Comparison of ENCODE assay signal across 12 cellular contexts in the genomic region with DNA sequence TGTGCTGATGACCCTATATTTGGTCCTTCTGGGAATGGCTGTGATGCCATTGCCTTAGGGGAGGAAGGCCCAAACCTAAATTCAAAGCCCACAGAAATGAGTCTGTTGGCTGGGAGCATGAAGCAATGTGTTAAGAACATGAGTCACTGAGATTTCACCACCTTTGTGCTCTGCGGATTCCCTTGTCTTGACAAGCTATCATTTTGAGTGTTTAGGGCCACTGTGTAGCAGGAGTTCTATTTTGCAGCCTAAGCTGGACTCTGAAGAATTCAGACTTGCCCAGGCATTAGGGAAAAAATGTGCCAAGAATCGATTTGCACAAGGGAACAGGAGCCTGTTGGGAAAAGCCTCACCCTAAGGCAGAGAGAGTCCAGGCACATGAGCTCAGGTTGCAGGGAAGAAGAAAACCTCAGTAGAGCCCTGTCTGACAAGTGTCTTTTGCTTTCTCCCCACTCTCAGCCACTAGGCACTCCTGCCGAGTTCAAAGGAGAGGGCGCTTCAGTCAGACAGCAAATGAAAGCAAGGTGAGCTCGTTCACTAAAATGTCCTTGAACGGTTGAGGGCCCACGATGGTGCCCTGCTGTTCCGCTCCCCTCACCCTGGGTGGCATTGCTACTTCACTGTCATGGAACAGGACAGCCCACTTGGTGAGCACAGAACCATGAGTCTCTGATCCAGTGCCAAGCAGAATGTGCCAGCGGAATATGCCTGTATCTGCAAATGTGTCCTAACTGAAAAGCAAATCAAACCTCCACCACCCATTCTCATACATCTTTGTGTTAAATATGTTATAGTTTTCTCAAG.
DNase-seq lines count a peak whose midpoint lies in the region; ATAC-seq and TF ChIP-seq lines count a peak whose summit lies in the region.
"Had no signal": no experiment of that assay in that cellular context is flagged by ENCODE, and none has a peak within 500 bp of the region (broad histone marks: within the 10 kb centered on the region; RNA-seq: fewer than 3 reads in every experiment).

No MANE protein-coding gene starts in this region.

- H3K27ac Mint-ChIP-seq in naive thymus-derived CD4-positive, alpha-beta T cell = no peak overlapping the region
- H3K27ac Mint-ChIP-seq: progenitor cell of endocrine pancreas had no signal

- no peaks in the 10 kb centered on the region for H3K4me1 ChIP-seq in naive thymus-derived CD4-positive, alpha-beta T cell (ENCODE audit: control insufficient read depth in 2 of 2, insufficient read depth in 2 of 2, low read length in 2 of 2)

- H3K27me3 ChIP-seq in naive thymus-derived CD4-positive, alpha-beta T cell (ENCODE audit: control insufficient read depth in 2 of 2, insufficient read depth in 2 of 2, low read length in 2 of 2) = no peaks in the 10 kb centered on the region

- H3K9me3 ChIP-seq in naive thymus-derived CD4-positive, alpha-beta T cell (ENCODE audit: control insufficient read depth in 2 of 3, low read length in 3 of 3) = no peaks in the 10 kb centered on the region

- intact Hi-C loops in naive thymus-derived CD4-positive, alpha-beta T cell (cut with micrococcal nuclease) = no loop called here

- POLR2A ChIA-PET in naive thymus-derived CD4-positive, alpha-beta T cell (lab: Charles Lee) = no interaction called here

- CTCF ChIA-PET in naive thymus-derived CD4-positive, alpha-beta T cell (lab: Charles Lee) = no interaction called here

- peaks cover 0 to 7% (median 4%) of the 10 kb centered on the region in 7 donors for H3K4me1 Mint-ChIP-seq in naive thymus-derived CD4-positive, alpha-beta T cell

- no peaks in the 10 kb centered on the region for H3K36me3 Mint-ChIP-seq in naive thymus-derived CD4-positive, alpha-beta T cell

- H3K27ac ChIP-seq in naive thymus-derived CD4-positive, alpha-beta T cell (ENCODE audit: low read depth, low read length) = no peak overlapping the region
- H3K27ac ChIP-seq: KMS-11 had no signal

- H3K9me3 Mint-ChIP-seq in naive thymus-derived CD4-positive, alpha-beta T cell = peaks cover 0 to 2% (median 0%) of the 10 kb centered on the region in 11 donors

- H3K27me3 Mint-ChIP-seq in naive thymus-derived CD4-positive, alpha-beta T cell = peaks cover 8 to 19% (median 12%) of the 10 kb centered on the region in 5 donors

- H3K4me3 ChIP-seq in choroid plexus epithelial cell (ENCODE audit: low read depth, low read length) = no peak overlapping the region
- H3K4me3 ChIP-seq in naive thymus-derived CD4-positive, alpha-beta T cell (ENCODE audit: low read length) = no peak overlapping the region

- no peak overlapping the region for H3K4me3 Mint-ChIP-seq in naive thymus-derived CD4-positive, alpha-beta T cell

- DNase-seq in Daoy (ENCODE audit: low read depth) (peak; percentile 50), NCI-H226 (peak; percentile 75), choroid plexus epithelial cell (ENCODE audit: low read depth) (peak; percentile 46), occipital lobe (lab: John Stamatoyannopoulos, UW) (no peak), NCI-H1105 (lab: John Stamatoyannopoulos, UW) (no peak)
- no peak for DNase-seq in naive thymus-derived CD4-positive, alpha-beta T cell
- DNase-seq: foreskin melanocyte, NCI-H82 had no signal

- no peaks in the 10 kb centered on the region for H3K36me3 ChIP-seq in naive thymus-derived CD4-positive, alpha-beta T cell (ENCODE audit: control insufficient read depth in 2 of 3, insufficient read depth in 3 of 3, low read length in 3 of 3)

- peak; percentile 24 for ATAC-seq in naive thymus-derived CD4-positive, alpha-beta T cell
- ATAC-seq in HG03565 (IDR thresholded peaks at IDR 0.05; ENCODE audit: unreplicated experiment) = no peak
- no peak for ATAC-seq in GM19328 (IDR thresholded peaks at IDR 0.05; ENCODE audit: unreplicated experiment)

- TF ChIP-seq CTCF in choroid plexus epithelial cell (conservative IDR thresholded peaks at IDR 0.05; ENCODE audit: low read depth, low read length) = no peak

Comparison
In these comparisons a context has a peak if more than half of its experiments do, and no peak if none do; other contexts are left out.
1. DNase-seq: peak in Daoy (single experiment), NCI-H226 (single experiment) and choroid plexus epithelial cell (single experiment); none in naive thymus-derived CD4-positive, alpha-beta T cell (0 of 9), occipital lobe (single experiment) and NCI-H1105 (single experiment).